ENCODE assay signal across 20 cellular contexts in the genomic region with DNA sequence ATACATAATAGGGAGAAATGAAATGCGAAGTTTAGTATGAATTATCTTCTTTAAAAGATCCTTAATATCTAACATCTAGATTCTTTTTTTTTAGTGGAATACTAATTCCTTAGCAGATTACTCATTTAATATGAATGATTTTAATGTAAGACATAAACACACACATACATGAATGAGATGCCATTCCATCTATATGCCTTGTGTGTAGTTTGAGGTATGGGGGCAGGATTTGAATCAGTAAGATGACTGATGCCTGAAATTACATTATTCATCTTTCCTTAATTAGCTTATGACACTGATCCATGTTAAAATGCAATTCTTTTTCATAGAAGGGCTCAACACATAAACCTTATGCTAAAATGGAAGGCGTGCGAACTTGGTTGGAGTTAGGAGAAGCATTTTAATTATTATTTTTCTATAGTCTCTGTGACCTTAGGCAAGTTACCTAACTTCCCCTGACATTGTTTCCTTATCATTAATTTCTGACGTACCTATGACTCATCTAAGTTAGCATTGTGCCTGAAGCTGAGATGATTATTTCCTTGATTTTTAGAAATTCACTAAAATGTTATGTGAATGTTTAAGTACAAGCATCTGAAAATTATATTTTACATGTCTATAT. TPM values are rescaled to one million over a fixed set of nuclear protein-coding genes. Genes with fewer than 3 reads are reported as not detected.
DNase-seq lines count a peak whose midpoint lies in the region; ATAC-seq, FAIRE-seq and TF ChIP-seq lines count a peak whose summit lies in the region.
"Had no signal": no experiment of that assay in that cellular context is flagged by ENCODE, and none has a peak within 500 bp of the region (broad histone marks: within the 10 kb centered on the region; RNA-seq: fewer than 3 reads in every experiment).

No MANE protein-coding gene starts in this region.

- no peaks in the 10 kb centered on the region for H3K9me3 ChIP-seq in GM23248 (ENCODE audit: low read depth)
- H3K9me3 ChIP-seq in K562 (replicated peaks; ENCODE audit: control insufficient read depth, insufficient read depth, low read depth, low read length) = no peaks in the 10 kb centered on the region
- no peaks in the 10 kb centered on the region for H3K9me3 ChIP-seq in upper lobe of right lung
- H3K9me3 ChIP-seq: thoracic aorta had no signal

- H4K20me1 ChIP-seq in GM23248 (ENCODE audit: insufficient read depth) (no peaks in the 10 kb centered on the region), K562 (replicated peaks; ENCODE audit: control insufficient read depth, insufficient read depth, low read length) (no peaks in the 10 kb centered on the region)

- H3K9ac ChIP-seq in GM23248 (no peak overlapping the region), K562 (ENCODE audit: insufficient read depth in 1 of 2, low read depth in 2 of 2, low read length in 2 of 2) (no peak overlapping the region)

- H3K27ac ChIP-seq in GM23248 (no peak overlapping the region), K562 (ENCODE audit: extremely low read depth, low read depth, low read length) (no peak overlapping the region), foreskin keratinocyte (peak overlapping the region; percentile 43), upper lobe of right lung (no peak overlapping the region)
- H3K27ac ChIP-seq: thoracic aorta had no signal

- H3K4me2 ChIP-seq in GM23248 (ENCODE audit: unreplicated experiment) = peak overlapping the region; percentile 29
- H3K4me2 ChIP-seq in K562 (ENCODE audit: insufficient read depth, low read length) = no peak overlapping the region

- intact Hi-C loops in K562 (cut with micrococcal nuclease) = loop anchor here (10.0 kb wide), 1 partner anchor 215 kb away; no protein-coding TSS in a partner anchor
- intact Hi-C loops in upper lobe of right lung (cut with DNase I) = loop anchor here (10.0 kb wide), 1 partner anchor 475 kb away; no protein-coding TSS in a partner anchor

- TF ChIP-seq EP300 in K562 (IDR thresholded peaks at IDR 0.05; ENCODE audit: low read length) = no peak

- peaks cover 7% of the 10 kb centered on the region for H3K4me1 ChIP-seq in GM23248 (ENCODE audit: insufficient read depth)
- H3K4me1 ChIP-seq in K562 (replicated peaks in 1 of 2; ENCODE audit: control insufficient read depth in 2 of 2, insufficient read depth in 2 of 2, low read length in 2 of 2) = peaks cover 4 to 10% of the 10 kb centered on the region in 2 experiments; a peak in 3 of 5 replicates
- peaks cover 30% of the 10 kb centered on the region for H3K4me1 ChIP-seq in foreskin keratinocyte
- H3K4me1 ChIP-seq in upper lobe of right lung = no peaks in the 10 kb centered on the region

- no peak for TF ChIP-seq RAD21 in K562 (CRISPR knock-in tag; conservative IDR thresholded peaks at IDR 0.05 in 1 of 2, IDR thresholded peaks at IDR 0.05 in 1 of 2)

- H2AFZ ChIP-seq in GM23248 = no peak overlapping the region
- H2AFZ ChIP-seq in K562 (ENCODE audit: low read depth, low read length) = no peak overlapping the region

- DNase-seq in GM23248 (peak; percentile 54), LoVo (ENCODE audit: low spot score) (peak; percentile 23), K562 (ENCODE audit: extremely low read depth in 1 of 4, low spot score in 3 of 4) (no peak), foreskin keratinocyte (peak; percentile 65 to 78), RPMI8226 (no peak), upper lobe of right lung (no peak), occipital lobe (lab: John Stamatoyannopoulos, UW) (no peak)
- no peak for DNase-seq in activated effector memory CD4-positive, alpha-beta T cell treated with Interleukin-2 at 50 U/mL for 16 hours
- DNase-seq: activated CD4-positive, CD25-positive, alpha-beta regulatory T cell treated with anti-CD3 and anti-CD28 coated beads, Interleukin-2, amount 50 U/mL, for 72 hours; activated naive CD4-positive, alpha-beta T cell treated with anti-CD3 and anti-CD28 coated beads for 36 hours; activated T-cell treated with anti-CD3 and anti-CD28 coated beads, Interleukin-2, amount 50 U/mL, for 4 hours; CD4-positive, alpha-beta T cell; central memory CD4-positive, alpha-beta T cell; GDM1; NCI-H2081; stimulated activated CD4-positive, alpha-beta T cell treated with anti-CD3 and anti-CD28 coated beads, Interleukin-4, amount 100 ng/mL, for 24 hours; stimulated activated naive CD4-positive, alpha-beta T cell treated with Interleukin-2 at 50 U/mL for 16 hours; T1000 had no signal

- FAIRE-seq in K562 (lab: Jason Lieb, UNC) = no peak
- FAIRE-seq: H54 had no signal

- H3K9me2 ChIP-seq in GM23248 (ENCODE audit: insufficient read depth) = no peaks in the 10 kb centered on the region

- POLR2A ChIA-PET in K562 (lab: Yijun Ruan, JAX) = interaction anchor here (0.6 kb wide), 1 partner anchor 730 kb away, joined by 3 read pairs; no protein-coding TSS in a partner anchor

- H3K27me3 ChIP-seq in GM23248 (replicated peaks; ENCODE audit: insufficient read depth) (no peaks in the 10 kb centered on the region), K562 (ENCODE audit: control insufficient read depth in 2 of 2, insufficient read depth in 2 of 2, low read length in 2 of 2) (no peaks in the 10 kb centered on the region; a peak in 1 of 5 replicates), foreskin keratinocyte (no peaks in the 10 kb centered on the region), upper lobe of right lung (peaks cover 9% of the 10 kb centered on the region)

- H3K9me1 ChIP-seq in K562 (ENCODE audit: control insufficient read depth, insufficient read depth, low read length) = no peaks in the 10 kb centered on the region

- TF ChIP-seq POLR2A in K562 (conservative IDR thresholded peaks at IDR 0.05) = no peak

- H3K36me3 ChIP-seq in GM23248 (ENCODE audit: low read depth) (no peaks in the 10 kb centered on the region), K562 (ENCODE audit: control insufficient read depth, insufficient read depth, low read length) (no peaks in the 10 kb centered on the region), upper lobe of right lung (no peaks in the 10 kb centered on the region)
- H3K36me3 ChIP-seq: thoracic aorta had no signal

- CTCF ChIA-PET in K562 (lab: Yijun Ruan, JAX; ENCODE audit: low intra/inter-chr PET ratio) = no interaction called here

- no TSS peak for BruUV-seq in K562 (replicated peaks; lab: Mats Ljungman, UMichigan)

- ATAC-seq in K562 (no peak), foreskin keratinocyte (peak; percentile 79), upper lobe of right lung (no peak)
- ATAC-seq: activated T-cell treated with anti-CD3 and anti-CD28 coated beads, Interleukin-2, amount 50 U/mL, for 4 hours had no signal

- 71 to 73% methylated on average over 4 of the region's 4 CpGs for WGBS in GM23248 (ENCODE audit: low coverage in 1 of 2, low lambda C conversion rate in 2 of 2, missing lambda C conversion rate in 2 of 2), 2 experiments
- WGBS in K562 (ENCODE audit: insufficient coverage, low coverage, missing lambda C conversion rate) = 16% methylated on average over 4 of the region's 4 CpGs

- H3K4me3 ChIP-seq in GM23248 = no peak overlapping the region
- H3K4me3 ChIP-seq in K562 = no peak overlapping the region
- no peak overlapping the region for H3K4me3 ChIP-seq in upper lobe of right lung
- H3K4me3 ChIP-seq: thoracic aorta had no signal

- TF ChIP-seq CTCF in K562 (IDR thresholded peaks at IDR 0.05 in 2 of 3, conservative IDR thresholded peaks at IDR 0.05 in 1 of 3; ENCODE audit: insufficient read depth in 2 of 3, low read depth in 1 of 3, low read length in 3 of 3) = no peak
- no peak for TF ChIP-seq CTCF in foreskin keratinocyte (conservative IDR thresholded peaks at IDR 0.05)
- TF ChIP-seq CTCF in upper lobe of right lung (IDR thresholded peaks at IDR 0.05) = no peak

- H3K79me2 ChIP-seq in GM23248 (ENCODE audit: insufficient read depth) = no peaks in the 10 kb centered on the region
- no peaks in the 10 kb centered on the region for H3K79me2 ChIP-seq in K562 (ENCODE audit: control insufficient read depth, insufficient read depth, low read length)

- H3F3A ChIP-seq in GM23248 (ENCODE audit: insufficient read depth) = no peaks in the 10 kb centered on the region

- in situ Hi-C loops in GM23248 (cut with MboI) (no loop called here), K562 (cut with MboI) (loop anchor here (10.0 kb wide), 2 partner anchors 625 to 825 kb away; no protein-coding TSS in a partner anchor)

RNA-seq across cellular contexts. Expression of a gene that starts 10.8 kb away (rescaled TPM):
- 113 and 123 TPM in 2 replicates for total RNA-seq in GM23248 (2014; rRNA removed; shearing (Covaris generic))
- polyA plus RNA-seq in GM23248 (2016; fragmentation: Nextera tagmentation; extraction: Ambion mirVana) (81.6 and 81.9 TPM in 2 replicates), K562 (2011; rRNA removed) (26.7 and 44.8 TPM in 2 replicates), K562 (2014; fragmentation: Illumina TruSeq; extraction: Trizol) (50.8 and 52.5 TPM in 2 replicates), K562 (2014; fragmentation: Nextera tagmentation; extraction: Ambion mirVana) (10 to 100 TPM; 19.6 to 22.2 TPM), K562 (2014; rRNA removed) (54.8 and 73.8 TPM in 2 replicates), foreskin keratinocyte (28.0 and 30.1 TPM in 2 replicates)
- 33.5 and 119 TPM in 2 replicates for total RNA-seq in K562 (2011; cell fraction: chromatin; rRNA removed; ENCODE audit: low replicate concordance)
- total RNA-seq in K562 (2011; cell fraction: nucleolus; rRNA removed) = 18.8 and 20.8 TPM in 2 replicates
- 43.7 and 69.2 TPM in 2 replicates for total RNA-seq in K562 (2011; cell fraction: nucleoplasm; rRNA removed)
- total RNA-seq in K562 (2014; rRNA removed) (64.5 and 88.0 TPM in 2 replicates), K562 (2014; rRNA removed; fragmentation: Illumina TruSeq; extraction: Trizol) (63.4 and 82.2 TPM in 2 replicates), K562 (2015; rRNA removed; fragmentation: Illumina TruSeq; extraction: Trizol) (53.2 and 53.7 TPM in 2 replicates), K562 (2021) (38.6 and 46.6 TPM in 2 replicates), foreskin keratinocyte (62.8 and 70.4 TPM in 2 replicates), upper lobe of right lung (105 TPM), occipital lobe (81.9 TPM)
- 17.8 and 17.9 TPM in 2 replicates for polyA plus RNA-seq in K562 (2011; cell fraction: cytosol; rRNA removed)
- 16.2 and 18.5 TPM in 2 replicates for polyA plus RNA-seq in K562 (2011; cell fraction: nucleus; rRNA removed)
- polyA plus RNA-seq in K562 (2012) = 32.3 and 43.9 TPM in 2 replicates
- polyA minus RNA-seq in K562 (2011; rRNA and poly(A)+ RNA removed) = 47.9 and 51.4 TPM in 2 replicates
- 27.0 and 32.9 TPM in 2 replicates for polyA minus RNA-seq in K562 (2011; cell fraction: cytosol; rRNA and poly(A)+ RNA removed)
- polyA minus RNA-seq in K562 (2011; cell fraction: nucleus; rRNA and poly(A)+ RNA removed) = 21.9 and 50.0 TPM in 2 replicates

RNA-seq across cellular contexts. Expression of a gene that starts 42.6 kb away (rescaled TPM):
- 30.8 and 66.3 TPM in 2 replicates for total RNA-seq in GM23248 (2014; rRNA removed; shearing (Covaris generic))
- polyA plus RNA-seq in GM23248 (2016; fragmentation: Nextera tagmentation; extraction: Ambion mirVana) (244 and 247 TPM in 2 replicates), K562 (2011; rRNA removed) (106 and 159 TPM in 2 replicates), K562 (2014; fragmentation: Illumina TruSeq; extraction: Trizol) (149 and 172 TPM in 2 replicates), K562 (2014; fragmentation: Nextera tagmentation; extraction: Ambion mirVana) (100 to 1,000 TPM; 523 to 656 TPM), K562 (2014; rRNA removed) (133 TPM in 2 replicates), foreskin keratinocyte (108 and 123 TPM in 2 replicates)
- 10.7 and 24.3 TPM in 2 replicates for total RNA-seq in K562 (2011; cell fraction: chromatin; rRNA removed; ENCODE audit: low replicate concordance)
- total RNA-seq in K562 (2011; cell fraction: nucleolus; rRNA removed) = 9.5 and 11.7 TPM in 2 replicates
- total RNA-seq in K562 (2011; cell fraction: nucleoplasm; rRNA removed) = 17.7 and 36.6 TPM in 2 replicates
- total RNA-seq in K562 (2014; rRNA removed) (104 and 128 TPM in 2 replicates), K562 (2014; rRNA removed; fragmentation: Illumina TruSeq; extraction: Trizol) (173 and 212 TPM in 2 replicates), K562 (2015; rRNA removed; fragmentation: Illumina TruSeq; extraction: Trizol) (144 and 167 TPM in 2 replicates), K562 (2021) (220 and 237 TPM in 2 replicates), foreskin keratinocyte (71.5 and 78.4 TPM in 2 replicates), upper lobe of right lung (73.6 TPM), occipital lobe (22.3 TPM)
- polyA plus RNA-seq in K562 (2011; cell fraction: cytosol; rRNA removed) = 73.3 and 80.2 TPM in 2 replicates
- polyA plus RNA-seq in K562 (2011; cell fraction: nucleus; rRNA removed) = 32.4 and 47.1 TPM in 2 replicates
- 118 and 160 TPM in 2 replicates for polyA plus RNA-seq in K562 (2012)
- 30.8 and 33.9 TPM in 2 replicates for polyA minus RNA-seq in K562 (2011; rRNA and poly(A)+ RNA removed)
- 15.9 and 44.0 TPM in 2 replicates for polyA minus RNA-seq in K562 (2011; cell fraction: cytosol; rRNA and poly(A)+ RNA removed)
- 12.9 and 18.3 TPM in 2 replicates for polyA minus RNA-seq in K562 (2011; cell fraction: nucleus; rRNA and poly(A)+ RNA removed)

Comparison
In these comparisons a context has a peak if more than half of its experiments do, and no peak if none do; other contexts are left out.
1. DNase-seq: peak in GM23248 (single experiment), LoVo (single experiment) and foreskin keratinocyte (2 of 2); none in K562 (0 of 4), RPMI8226 (single experiment), upper lobe of right lung (single experiment), activated effector memory CD4-positive, alpha-beta T cell treated with Interleukin-2 at 50 U/mL for 16 hours (single experiment) and occipital lobe (single experiment).